25 cellular contexts compared by ENCODE assay signal in the genomic region with DNA sequence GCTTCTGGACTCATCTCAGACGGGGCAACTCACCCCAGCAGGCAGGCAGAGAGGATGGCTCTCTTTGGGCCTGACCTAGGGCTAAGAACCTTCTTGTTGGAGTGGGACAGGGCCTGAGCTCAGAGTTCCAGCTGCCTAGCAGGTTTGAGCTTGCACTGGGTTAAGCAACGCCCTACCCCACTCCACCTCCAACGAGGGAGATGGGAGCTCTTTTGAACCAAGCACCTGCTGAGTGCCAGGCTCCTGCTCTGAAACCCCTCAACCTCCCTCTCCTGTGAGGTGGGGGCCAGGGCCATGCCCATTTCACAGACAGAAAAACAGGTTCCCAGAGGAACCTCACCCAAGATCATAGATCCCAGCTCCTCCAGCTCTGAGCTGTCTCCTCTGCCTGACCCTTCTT.
"Had no signal": no experiment of that assay in that cellular context is flagged by ENCODE, and none has a peak within 500 bp of the region (broad histone marks: within the 10 kb centered on the region; RNA-seq: fewer than 3 reads in every experiment).

No MANE protein-coding gene starts in this region.

- H3K9me3 Mint-ChIP-seq: activated CD4-positive, alpha-beta T cell treated with anti-CD3 and anti-CD28 coated beads, Interleukin-2, amount 10 ng/mL, durations not matched to agents 7 days and 5 days; activated naive CD4-positive, alpha-beta T cell treated with anti-CD3 and anti-CD28 coated beads for 36 hours; activated naive CD8-positive, alpha-beta T cell treated with anti-CD3 and anti-CD28 coated beads, Interleukin-2, amount 50 U/mL, for 24 hours; activated T-cell treated with anti-CD3 and anti-CD28 coated beads, Interleukin-2, amount 50 U/mL, for 4 hours; central memory CD8-positive, alpha-beta T cell; nephron had no signal

- H3K4me3 Mint-ChIP-seq: activated CD4-positive, alpha-beta T cell treated with anti-CD3 and anti-CD28 coated beads, Interleukin-2, amount 10 ng/mL, durations not matched to agents 7 days and 5 days; activated CD8-positive, alpha-beta T cell treated with anti-CD3 and anti-CD28 coated beads, Interleukin-2, amount 10 ng/mL, durations not matched to agents 7 days and 5 days; activated naive CD4-positive, alpha-beta T cell treated with anti-CD3 and anti-CD28 coated beads for 36 hours; activated naive CD8-positive, alpha-beta T cell treated with anti-CD3 and anti-CD28 coated beads, Interleukin-2, amount 50 U/mL, for 24 hours; activated T-cell treated with anti-CD3 and anti-CD28 coated beads, Interleukin-2, amount 50 U/mL, for 4 hours; brain; central memory CD8-positive, alpha-beta T cell; nephron had no signal

- ATAC-seq: activated CD8-positive, alpha-beta T cell treated with anti-CD3 and anti-CD28 coated beads, Interleukin-2, amount 10 ng/mL, durations not matched to agents 7 days and 5 days; activated naive CD8-positive, alpha-beta T cell treated with anti-CD3 and anti-CD28 coated beads, Interleukin-2, amount 50 U/mL, for 24 hours; activated T-cell treated with anti-CD3 and anti-CD28 coated beads, Interleukin-2, amount 50 U/mL, for 4 hours; gastrocnemius medialis; left lobe of liver; stimulated activated naive CD8-positive, alpha-beta T cell treated with anti-CD3 and anti-CD28 coated beads, Interleukin-15, Interleukin-2, amounts not matched to agents 100 U/mL and 50 U/mL, for 24 hours had no signal

- H3K9me3 ChIP-seq: colonic mucosa, gastrocnemius medialis, tibial artery, uterus had no signal

- H3K4me3 ChIP-seq: colonic mucosa, gastrocnemius medialis, lung, tibial artery, uterus had no signal

- H3K27ac ChIP-seq: colonic mucosa, gastrocnemius medialis, tibial artery, uterus had no signal

- H3K36me3 Mint-ChIP-seq: brain had no signal

- H3K4me1 ChIP-seq: gastrocnemius medialis had no signal

- H3K36me3 ChIP-seq: colonic mucosa, gastrocnemius medialis, tibial artery, uterus had no signal

- DNase-seq: activated CD4-positive, alpha-beta T cell treated with anti-CD3 and anti-CD28 coated beads, Interleukin-2, amount 10 ng/mL, durations not matched to agents 7 days and 5 days; activated CD4-positive, CD25-positive, alpha-beta regulatory T cell; activated CD8-positive, alpha-beta T cell treated with anti-CD3 and anti-CD28 coated beads, Interleukin-2, amount 10 ng/mL, durations not matched to agents 7 days and 5 days; activated naive CD4-positive, alpha-beta T cell treated with anti-CD3 and anti-CD28 coated beads for 36 hours; activated naive CD8-positive, alpha-beta T cell treated with anti-CD3 and anti-CD28 coated beads, Interleukin-2, amount 50 U/mL, for 24 hours; activated T-cell treated with anti-CD3 and anti-CD28 coated beads, Interleukin-2, amount 50 U/mL, for 4 hours; anterior cingulate cortex; colonic mucosa; erythroblast; gastrocnemius medialis; head of caudate nucleus; midbrain; nucleus accumbens; posterior cingulate gyrus; stimulated activated CD4-positive, alpha-beta T cell treated with anti-CD3 and anti-CD28 coated beads, Interleukin-2, amount 100 ng/mL, for 24 hours; stimulated activated naive CD8-positive, alpha-beta T cell treated with anti-CD3 and anti-CD28 coated beads, Interleukin-15, Interleukin-2, amounts not matched to agents 100 U/mL and 50 U/mL, for 24 hours; substantia nigra; T1000; tibial artery; uterus had no signal

- H3K27ac Mint-ChIP-seq: activated CD4-positive, alpha-beta T cell treated with anti-CD3 and anti-CD28 coated beads, Interleukin-2, amount 10 ng/mL, durations not matched to agents 7 days and 5 days; activated CD8-positive, alpha-beta T cell treated with anti-CD3 and anti-CD28 coated beads, Interleukin-2, amount 10 ng/mL, durations not matched to agents 7 days and 5 days; activated naive CD4-positive, alpha-beta T cell treated with anti-CD3 and anti-CD28 coated beads for 36 hours; activated naive CD8-positive, alpha-beta T cell treated with anti-CD3 and anti-CD28 coated beads, Interleukin-2, amount 50 U/mL, for 24 hours had no signal

- H3K27me3 ChIP-seq: colonic mucosa, gastrocnemius medialis, tibial artery, uterus had no signal
